7 cellular contexts compared by ENCODE assay signal in genomic region chr17:27107386-27108328, GRCh38.
DNase-seq lines count a peak whose midpoint lies in the region; ATAC-seq, FAIRE-seq and TF ChIP-seq lines count a peak whose summit lies in the region.
"Not testable (repeated sequence)": the region's sequence is repeated elsewhere in the genome, so short reads cannot be mapped to it uniquely, and the experiment has no call there.

No MANE protein-coding gene starts in this region.

- in situ Hi-C loops in K562 (cut with MboI), result not testable (repeated sequence)

- H4K20me1 ChIP-seq in PC-3 (ENCODE audit: low read length); K562 (replicated peaks; ENCODE audit: control insufficient read depth, insufficient read depth, low read length): not testable (repeated sequence)

- not testable (repeated sequence) for H3K9me1 ChIP-seq in K562 (ENCODE audit: control insufficient read depth, insufficient read depth, low read length)

- H3K9me3 Mint-ChIP-seq in CD8-positive, alpha-beta memory T cell, result not testable (repeated sequence)

- FAIRE-seq in A204.1 (lab: Jason Lieb, UNC) (peak; percentile 29), K562 (lab: Jason Lieb, UNC) (peak; percentile 26), endometrium (lab: Jason Lieb, UNC) (peak; percentile 74), frontal cortex (lab: Jason Lieb, UNC) (peak; percentile 21), pancreas (lab: Jason Lieb, UNC) (peak; percentile 74)

- H3K4me3 ChIP-seq in CD8-positive, alpha-beta memory T cell (ENCODE audit: low read length); PC-3 (ENCODE audit: low read length); K562; pancreas: not testable (repeated sequence)

- 56% methylated on average over 2 of the region's 2 CpGs for WGBS in K562 (ENCODE audit: insufficient coverage, low coverage, missing lambda C conversion rate)
- WGBS in pancreas, 2 donors, result 49 to 53% methylated on average over 2 of the region's 2 CpGs

- H3K79me2 ChIP-seq in PC-3 (ENCODE audit: low read length), result not testable (repeated sequence)
- H3K79me2 ChIP-seq in K562 (ENCODE audit: control insufficient read depth, insufficient read depth, low read length), result peaks cover 74% of the 10 kb centered on the region

- CTCF ChIA-PET in CD8-positive, alpha-beta memory T cell (lab: Charles Lee); PC-3 (lab: Charles Lee); K562 (lab: Yijun Ruan, JAX; ENCODE audit: low intra/inter-chr PET ratio): not testable (repeated sequence)

- DNase-seq in CD8-positive, alpha-beta memory T cell; frontal cortex (ENCODE audit: low spot score in 2 of 2); pancreas: not testable (repeated sequence)
- DNase-seq in PC-3, result peak; percentile 4
- peak in 2 of 4 experiments; percentile 7 to 36 for DNase-seq in K562 (ENCODE audit: extremely low read depth in 1 of 4, low spot score in 3 of 4)

- not testable (repeated sequence) for H2AFZ ChIP-seq in PC-3 (ENCODE audit: low read length); K562 (ENCODE audit: low read depth, low read length)

- not testable (repeated sequence) for H3F3A ChIP-seq in PC-3 (ENCODE audit: low read length, unreplicated experiment)

- not testable (repeated sequence) for H3K9me2 ChIP-seq in PC-3 (replicated peaks; ENCODE audit: low read length)

- ATAC-seq in PC-3, pancreas: not testable (repeated sequence)
- peak; percentile 71 for ATAC-seq in K562

- intact Hi-C loops in PC-3 (cut with micrococcal nuclease); K562 (cut with micrococcal nuclease); pancreas (cut with DNase I): not testable (repeated sequence)

- POLR2A ChIA-PET in CD8-positive, alpha-beta memory T cell (lab: Charles Lee); PC-3 (lab: Charles Lee; ENCODE audit: unreplicated experiment): not testable (repeated sequence)
- POLR2A ChIA-PET in K562 (lab: Yijun Ruan, JAX), result interaction anchor here (0.8 to 1.1 kb wide), 6 partner anchors 8 to 29 kb away, joined by 3 to 10 read pairs (median 4); no protein-coding TSS in a partner anchor

- H3K4me1 Mint-ChIP-seq in CD8-positive, alpha-beta memory T cell, result not testable (repeated sequence)

- not testable (repeated sequence) for H3K27me3 ChIP-seq in CD8-positive, alpha-beta memory T cell (ENCODE audit: insufficient read depth, low read length, poor library complexity, severe bottlenecking); PC-3 (ENCODE audit: low read length); K562 (ENCODE audit: control insufficient read depth in 2 of 2, insufficient read depth in 2 of 2, low read length in 2 of 2); pancreas

- H3K4me2 ChIP-seq in PC-3 (ENCODE audit: low read length), result not testable (repeated sequence)
- peak overlapping the region; percentile 65; the same call in 1 of the 2 replicates for H3K4me2 ChIP-seq in K562 (ENCODE audit: insufficient read depth, low read length)

- not testable (repeated sequence) for H3K27ac Mint-ChIP-seq in CD8-positive, alpha-beta memory T cell

- not testable (repeated sequence) for H3K36me3 Mint-ChIP-seq in CD8-positive, alpha-beta memory T cell

- H3K4me1 ChIP-seq in CD8-positive, alpha-beta memory T cell (ENCODE audit: insufficient read depth, low read length); PC-3 (ENCODE audit: insufficient read depth, low read length); pancreas: not testable (repeated sequence)
- H3K4me1 ChIP-seq in K562 (replicated peaks in 1 of 2; ENCODE audit: control insufficient read depth in 2 of 2, insufficient read depth in 2 of 2, low read length in 2 of 2), result peaks cover 0 to 32% of the 10 kb centered on the region in 2 experiments; a peak in 4 of 5 replicates

- peaks cover 1 to 27% of the 10 kb centered on the region in 2 donors for H3K27me3 Mint-ChIP-seq in CD8-positive, alpha-beta memory T cell

- BruUV-seq in PC-3 (replicated peaks; lab: Mats Ljungman, UMichigan); K562 (replicated peaks; lab: Mats Ljungman, UMichigan): not testable (repeated sequence)

- not testable (repeated sequence) for H3K9me3 ChIP-seq in CD8-positive, alpha-beta memory T cell (ENCODE audit: low read length); PC-3 (ENCODE audit: low read length); K562 (replicated peaks; ENCODE audit: control insufficient read depth, insufficient read depth, low read depth, low read length); pancreas

- not testable (repeated sequence) for H3K9ac ChIP-seq in PC-3 (ENCODE audit: low read length)
- peak overlapping the region in 1 of 2 experiments; percentile 58; a peak in 1 of 4 replicates for H3K9ac ChIP-seq in K562 (ENCODE audit: insufficient read depth in 1 of 2, low read depth in 2 of 2, low read length in 2 of 2)

- not testable (repeated sequence) for H3K4me3 Mint-ChIP-seq in CD8-positive, alpha-beta memory T cell

- TF ChIP-seq CTCF in PC-3 (conservative IDR thresholded peaks at IDR 0.05; ENCODE audit: low read depth, low read length); K562 (IDR thresholded peaks at IDR 0.05 in 2 of 3, conservative IDR thresholded peaks at IDR 0.05 in 1 of 3; ENCODE audit: insufficient read depth in 2 of 3, low read depth in 1 of 3, low read length in 3 of 3); pancreas (IDR thresholded peaks at IDR 0.05): not testable (repeated sequence)

- not testable (repeated sequence) for TF ChIP-seq EP300 in K562 (IDR thresholded peaks at IDR 0.05; ENCODE audit: low read length)

- TF ChIP-seq POLR2A in K562 (conservative IDR thresholded peaks at IDR 0.05), result not testable (repeated sequence)

- TF ChIP-seq RAD21 in K562 (CRISPR knock-in tag; conservative IDR thresholded peaks at IDR 0.05 in 1 of 2, IDR thresholded peaks at IDR 0.05 in 1 of 2), result not testable (repeated sequence)

- H3K36me3 ChIP-seq in CD8-positive, alpha-beta memory T cell (ENCODE audit: insufficient read depth, low read length); PC-3 (ENCODE audit: low read depth, low read length); pancreas: not testable (repeated sequence)
- peaks cover 29% of the 10 kb centered on the region for H3K36me3 ChIP-seq in K562 (ENCODE audit: control insufficient read depth, insufficient read depth, low read length)

- H3K27ac ChIP-seq in CD8-positive, alpha-beta memory T cell (ENCODE audit: low read depth, low read length), result peak overlapping the region; percentile 12
- not testable (repeated sequence) for H3K27ac ChIP-seq in PC-3 (ENCODE audit: low read length); pancreas
- peak overlapping the region; percentile 83 for H3K27ac ChIP-seq in K562 (ENCODE audit: extremely low read depth, low read depth, low read length)

TF ChIP-seq in K562, 482 proteins besides CTCF, POLR2A, EP300 and RAD21 (continues in another document):
- TF ChIP-seq, protein P1, sequence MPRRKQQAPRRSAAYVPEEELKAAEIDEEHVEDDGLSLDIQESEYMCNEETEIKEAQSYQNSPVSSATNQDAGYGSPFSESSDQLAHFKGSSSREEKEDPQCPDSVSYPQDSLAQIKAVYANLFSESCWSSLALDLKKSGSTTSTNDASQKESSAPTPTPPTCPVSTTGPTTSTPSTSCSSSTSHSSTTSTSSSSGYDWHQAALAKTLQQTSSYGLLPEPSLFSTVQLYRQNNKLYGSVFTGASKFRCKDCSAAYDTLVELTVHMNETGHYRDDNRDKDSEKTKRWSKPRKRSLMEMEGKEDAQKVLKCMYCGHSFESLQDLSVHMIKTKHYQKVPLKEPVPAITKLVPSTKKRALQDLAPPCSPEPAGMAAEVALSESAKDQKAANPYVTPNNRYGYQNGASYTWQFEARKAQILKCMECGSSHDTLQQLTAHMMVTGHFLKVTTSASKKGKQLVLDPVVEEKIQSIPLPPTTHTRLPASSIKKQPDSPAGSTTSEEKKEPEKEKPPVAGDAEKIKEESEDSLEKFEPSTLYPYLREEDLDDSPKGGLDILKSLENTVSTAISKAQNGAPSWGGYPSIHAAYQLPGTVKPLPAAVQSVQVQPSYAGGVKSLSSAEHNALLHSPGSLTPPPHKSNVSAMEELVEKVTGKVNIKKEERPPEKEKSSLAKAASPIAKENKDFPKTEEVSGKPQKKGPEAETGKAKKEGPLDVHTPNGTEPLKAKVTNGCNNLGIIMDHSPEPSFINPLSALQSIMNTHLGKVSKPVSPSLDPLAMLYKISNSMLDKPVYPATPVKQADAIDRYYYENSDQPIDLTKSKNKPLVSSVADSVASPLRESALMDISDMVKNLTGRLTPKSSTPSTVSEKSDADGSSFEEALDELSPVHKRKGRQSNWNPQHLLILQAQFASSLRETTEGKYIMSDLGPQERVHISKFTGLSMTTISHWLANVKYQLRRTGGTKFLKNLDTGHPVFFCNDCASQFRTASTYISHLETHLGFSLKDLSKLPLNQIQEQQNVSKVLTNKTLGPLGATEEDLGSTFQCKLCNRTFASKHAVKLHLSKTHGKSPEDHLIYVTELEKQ (CRISPR knock-in tag; IDR thresholded peaks at IDR 0.05), result peak; percentile 86
- TF ChIP-seq ZNF583 (CRISPR knock-in tag; IDR thresholded peaks at IDR 0.05), result 0 out of 2 replicates have a peak, but pooled peaks have one; percentile 86
- TF ChIP-seq ZNF449 (CRISPR knock-in tag; IDR thresholded peaks at IDR 0.05), result peak; percentile 76; the same call in 1 of the 2 replicates
- TF ChIP-seq, protein P2, sequence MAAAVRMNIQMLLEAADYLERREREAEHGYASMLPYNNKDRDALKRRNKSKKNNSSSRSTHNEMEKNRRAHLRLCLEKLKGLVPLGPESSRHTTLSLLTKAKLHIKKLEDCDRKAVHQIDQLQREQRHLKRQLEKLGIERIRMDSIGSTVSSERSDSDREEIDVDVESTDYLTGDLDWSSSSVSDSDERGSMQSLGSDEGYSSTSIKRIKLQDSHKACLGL (CRISPR knock-in tag; IDR thresholded peaks at IDR 0.05; ENCODE audit: borderline replicate concordance, poor library complexity, severe bottlenecking), result peak; percentile 18
